8 cellular contexts compared by ENCODE assay signal in the genomic region with DNA sequence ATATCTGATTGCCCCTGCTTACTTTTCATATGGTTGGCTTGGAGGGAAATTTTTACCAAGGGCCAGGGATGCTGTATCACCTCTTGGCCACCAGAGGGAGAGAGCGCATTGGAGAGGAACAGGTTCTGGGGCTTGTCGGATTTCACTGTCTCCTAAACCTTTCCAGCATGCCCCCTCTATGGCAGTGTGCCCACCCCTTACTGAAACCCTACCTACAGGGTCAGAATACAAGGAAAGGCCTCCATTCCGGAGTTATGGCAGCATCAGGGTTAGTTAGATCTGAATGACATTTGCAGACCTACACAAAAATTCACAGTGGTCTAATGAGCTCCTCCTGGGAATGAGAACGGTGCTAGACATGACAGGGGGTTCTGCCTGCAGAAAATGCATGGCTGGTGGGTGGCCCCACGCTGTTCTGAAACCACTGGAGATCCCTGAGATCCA. TPM values are rescaled to one million over a fixed set of nuclear protein-coding genes. Genes with fewer than 3 reads are reported as not detected.
A peak's percentile ranks its signal among the peaks of the same experiment; 100 is the strongest.
DNase-seq lines count a peak whose midpoint lies in the region; ATAC-seq and TF ChIP-seq lines count a peak whose summit lies in the region.

No MANE protein-coding gene starts in this region.

- no peak overlapping the region for H2AFZ ChIP-seq in fibroblast of lung (ENCODE audit: low read length)
- H2AFZ ChIP-seq in parathyroid adenoma, result no peak overlapping the region

- TF ChIP-seq CTCF in fibroblast of lung (conservative IDR thresholded peaks at IDR 0.05 in 1 of 2, IDR thresholded peaks at IDR 0.05 in 1 of 2; ENCODE audit: low read depth in 1 of 2, low read length in 2 of 2) (peak; percentile 99 to 100), parathyroid adenoma (IDR thresholded peaks at IDR 0.05) (peak; percentile 92)

- no peak overlapping the region for H3K9ac ChIP-seq in fibroblast of lung (ENCODE audit: insufficient read depth, low read length)
- no peak overlapping the region for H3K9ac ChIP-seq in parathyroid adenoma

- H3K4me1 ChIP-seq in fibroblast of lung (ENCODE audit: control insufficient read depth, extremely low read depth, insufficient read depth, low read length) (peaks cover 7% of the 10 kb centered on the region), parathyroid adenoma (no peaks in the 10 kb centered on the region)

- H3K4me2 ChIP-seq in fibroblast of lung (ENCODE audit: extremely low read depth, insufficient read depth, low read length), result no peak overlapping the region
- H3K4me2 ChIP-seq in parathyroid adenoma (ENCODE audit: low read length), result no peak overlapping the region

- H3K36me3 ChIP-seq in fibroblast of lung (ENCODE audit: control insufficient read depth, insufficient read depth, low read length) (no peaks in the 10 kb centered on the region), parathyroid adenoma (ENCODE audit: control insufficient read depth, insufficient read depth, low read length) (no peaks in the 10 kb centered on the region)

- H4K20me1 ChIP-seq in fibroblast of lung (ENCODE audit: control insufficient read depth, extremely low read depth, insufficient read depth, low read length), result no peaks in the 10 kb centered on the region

- H3K27ac ChIP-seq in fibroblast of lung (ENCODE audit: insufficient read depth, low read length) (no peak overlapping the region), parathyroid adenoma (no peak overlapping the region)

- H3K27me3 ChIP-seq in fibroblast of lung (ENCODE audit: control insufficient read depth, insufficient read depth, low read length), result peaks cover 11% of the 10 kb centered on the region
- no peaks in the 10 kb centered on the region for H3K27me3 ChIP-seq in parathyroid adenoma (ENCODE audit: control insufficient read depth, insufficient read depth, low read length)

- DNase-seq in SIG-M5 treated with dmso at 0.1 percent for 504 hours (lab: John Stamatoyannopoulos, UW; ENCODE audit: unreplicated experiment) (peak; percentile 56), SIG-M5 (lab: John Stamatoyannopoulos, UW) (no peak), NCI-H526 treated with DMSO at 0.1 percent for 48 hours (lab: John Stamatoyannopoulos, UW) (peak; percentile 9), fibroblast of lung (ENCODE audit: low read depth in 2 of 2) (peak; percentile 25 to 57)
- peak; percentile 4 to 5 for DNase-seq in activated CD8-positive, alpha-beta memory T cell treated with anti-CD3 and anti-CD28 coated beads for 4 hours (ENCODE audit: low read depth in 2 of 2)

- H3K9me3 ChIP-seq in fibroblast of lung (ENCODE audit: control insufficient read depth, insufficient read depth, low read depth, low read length), result no peaks in the 10 kb centered on the region
- H3K9me3 ChIP-seq in parathyroid adenoma (ENCODE audit: control insufficient read depth, low read length), result no peaks in the 10 kb centered on the region

- ATAC-seq in HG03064 (IDR thresholded peaks at IDR 0.05; ENCODE audit: low read depth, unreplicated experiment) (peak; percentile 73), GM21423 (IDR thresholded peaks at IDR 0.05; ENCODE audit: unreplicated experiment) (no peak)

- H3K79me2 ChIP-seq in fibroblast of lung (ENCODE audit: control insufficient read depth, insufficient read depth, low read length) (no peaks in the 10 kb centered on the region), parathyroid adenoma (no peaks in the 10 kb centered on the region)

- H3K4me3 ChIP-seq in fibroblast of lung (replicated peaks in 1 of 4; ENCODE audit: control extremely low read depth in 1 of 4, insufficient read depth in 1 of 4, low read depth in 3 of 4, low read length in 4 of 4) (no peak overlapping the region), parathyroid adenoma (ENCODE audit: low read depth, low read length) (no peak overlapping the region)

RNA-seq across cellular contexts. Expression of a gene that starts 5.8 kb away (rescaled TPM):
- total RNA-seq in fibroblast of lung, result under 0.01 TPM in 1 of 2 replicates, not detected in the other
- 0.09 TPM in 1 of 2 replicates, not detected in the other for polyA plus RNA-seq in fibroblast of lung
- 0.07 TPM in 1 of 2 replicates, not detected in the other for polyA plus RNA-seq in fibroblast of lung (2012)
- polyA minus RNA-seq in fibroblast of lung (ENCODE audit: low replicate concordance), result 0.24 TPM in 1 of 2 replicates, not detected in the other
